ENCODE assay signal across 30 cellular contexts in genomic region chr3:126370606-126371005, GRCh38. TPM values are rescaled to one million over a fixed set of nuclear protein-coding genes. Genes with fewer than 3 reads are reported as not detected.
"Had no signal": no experiment of that assay in that cellular context is flagged by ENCODE, and none has a peak within 500 bp of the region (broad histone marks: within the 10 kb centered on the region; RNA-seq: fewer than 3 reads in every experiment).

No MANE protein-coding gene starts in this region.

- H3K36me3 ChIP-seq: colonic mucosa, esophagus squamous epithelium, thoracic aorta, vagina had no signal

- H3K4me1 ChIP-seq: colonic mucosa had no signal

- H3K9me3 ChIP-seq: body of pancreas, colonic mucosa, esophagus squamous epithelium, thoracic aorta, vagina had no signal

- H3K4me3 ChIP-seq: body of pancreas, colonic mucosa, esophagus squamous epithelium, thoracic aorta, vagina had no signal

- H3K27ac ChIP-seq: body of pancreas, colonic mucosa, epithelial cell of prostate, esophagus squamous epithelium, thoracic aorta, vagina had no signal

- ATAC-seq: body of pancreas; left cardiac atrium; naive thymus-derived CD4-positive, alpha-beta T cell had no signal

- H3K27me3 ChIP-seq: body of pancreas, colonic mucosa, esophagus squamous epithelium, vagina had no signal

- DNase-seq: activated CD4-positive, alpha-beta memory T cell treated with anti-CD3 and anti-CD28 coated beads, Interleukin-2, amount 10 ng/mL, durations not matched to agents 7 days and 5 days; activated CD4-positive, alpha-beta T cell treated with anti-CD3 and anti-CD28 coated beads for 1 hour; activated CD4-positive, alpha-beta T cell treated with anti-CD3 and anti-CD28 coated beads, Interleukin-2, amount 10 ng/mL, durations not matched to agents 7 days and 5 days; activated naive CD4-positive, alpha-beta T cell treated with Interleukin-2 at 50 U/mL for 16 hours; activated T-cell treated with anti-CD3 and anti-CD28 coated beads, Interleukin-2, amount 50 U/mL, for 48 hours; anterior cingulate cortex; body of pancreas; colonic mucosa; effector CD8-positive, alpha-beta T cell; esophagus squamous epithelium; foreskin melanocyte; glutamatergic neuron; islet precursor cell; left cardiac atrium; naive thymus-derived CD4-positive, alpha-beta T cell; occipital lobe; stimulated activated CD4-positive, alpha-beta T cell treated with anti-CD3 and anti-CD28 coated beads, Interleukin-2, amount 100 ng/mL, for 48 hours; stimulated activated naive CD4-positive, alpha-beta T cell treated with Interleukin-2 at 50 U/mL for 16 hours; T-helper 2 cell had no signal

RNA-seq across cellular contexts. Expression of gene KLF15, which starts 13.4 kb away (rescaled TPM):
- total RNA-seq: activated CD4-positive, alpha-beta memory T cell treated with anti-CD3 and anti-CD28 coated beads, Interleukin-2, amount 10 ng/mL, durations not matched to agents 7 days and 5 days; activated CD4-positive, alpha-beta T cell treated with anti-CD3 and anti-CD28 coated beads, Interleukin-2, amount 10 ng/mL, durations not matched to agents 7 days and 5 days had no signal
- polyA plus RNA-seq: naive thymus-derived CD4-positive, alpha-beta T cell had no signal

RNA-seq across cellular contexts. Expression of gene CFAP100, which starts 24.1 kb away (rescaled TPM):
- total RNA-seq: activated CD4-positive, alpha-beta memory T cell treated with anti-CD3 and anti-CD28 coated beads, Interleukin-2, amount 10 ng/mL, durations not matched to agents 7 days and 5 days; activated CD4-positive, alpha-beta T cell treated with anti-CD3 and anti-CD28 coated beads, Interleukin-2, amount 10 ng/mL, durations not matched to agents 7 days and 5 days; activated T-helper 2 cell treated with anti-CD3 and anti-CD28 coated beads, Interferon-gamma antibody, Interleukin-2, Interleukin-4, amounts not matched to agents 10 μg/mL and 5 μg/mL and 100 μg/mL, durations not matched to agents 14 hours and 24 hours and 36 hours; body of pancreas; colonic mucosa; dermis microvascular lymphatic vessel endothelial cell; esophagus squamous epithelium; left cardiac atrium; liver; mesothelial cell of epicardium; naive thymus-derived CD4-positive, alpha-beta T cell; renal cortical epithelial cell; subcutaneous adipose tissue; thoracic aorta; vagina had no signal
- polyA plus RNA-seq: adipose tissue; liver; naive thymus-derived CD4-positive, alpha-beta T cell; neural cell had no signal
